Comparison of ENCODE assay signal across 19 cellular contexts in the genomic region with DNA sequence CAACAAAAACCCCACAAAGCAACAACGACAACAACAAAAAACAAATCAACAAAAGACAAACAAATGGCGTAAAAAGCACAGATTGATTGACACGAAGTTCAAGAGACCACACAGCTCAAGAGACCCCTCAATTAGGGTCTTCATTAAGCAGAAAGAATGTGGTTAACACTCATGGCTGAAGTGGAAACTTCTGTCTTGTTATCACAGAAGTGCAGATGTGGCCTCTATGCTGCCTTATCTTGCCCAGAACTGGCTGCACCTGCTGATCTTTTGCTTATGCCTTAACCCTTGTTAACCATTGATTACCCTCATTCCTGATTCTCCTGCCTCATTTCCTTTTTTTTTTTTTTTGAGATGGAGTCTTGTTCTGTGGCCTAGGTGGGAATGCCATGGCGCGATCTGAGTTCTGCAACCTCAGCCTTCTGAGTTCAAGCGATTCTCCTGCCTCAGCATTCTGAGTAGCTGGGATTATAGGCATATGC. TPM values are rescaled to one million over a fixed set of nuclear protein-coding genes. Genes with fewer than 3 reads are reported as not detected.
DNase-seq lines count a peak whose midpoint lies in the region; ATAC-seq and TF ChIP-seq lines count a peak whose summit lies in the region.
"Had no signal": no experiment of that assay in that cellular context is flagged by ENCODE, and none has a peak within 500 bp of the region (broad histone marks: within the 10 kb centered on the region; RNA-seq: fewer than 3 reads in every experiment).

No MANE protein-coding gene starts in this region.

- H4K20me1 ChIP-seq in IMR-90 (ENCODE audit: insufficient read depth, low read length) = peaks cover 13% of the 10 kb centered on the region

- H3K79me1 ChIP-seq in IMR-90 (ENCODE audit: low read depth in 1 of 2, low read length in 2 of 2) = peaks cover 0 to 13% of the 10 kb centered on the region in 2 experiments; a peak in 2 of 4 replicates

- TF ChIP-seq POLR2A in IMR-90 (IDR thresholded peaks at IDR 0.05; ENCODE audit: low read depth, low read length) = no peak

- peaks cover 8% of the 10 kb centered on the region for H3K36me3 Mint-ChIP-seq in activated B cell treated with CpG ODN at 0.5 μM for 24 hours (ENCODE audit: low read depth)
- no peaks in the 10 kb centered on the region for H3K36me3 Mint-ChIP-seq in nephron progenitor cell (ENCODE audit: low read depth)

- H2BK15ac ChIP-seq in IMR-90 (ENCODE audit: low read depth, low read length) = no peak overlapping the region

- peaks cover 17% of the 10 kb centered on the region; the same call in 1 of the 2 replicates for H3K9me1 ChIP-seq in IMR-90 (ENCODE audit: insufficient read depth, low read length)

- no peak overlapping the region for H3K14ac ChIP-seq in IMR-90 (replicated peaks; ENCODE audit: low read depth, low read length)

- H3K27ac Mint-ChIP-seq in activated B cell treated with CpG ODN at 0.5 μM for 24 hours (no peak overlapping the region), nephron progenitor cell (peak overlapping the region; percentile 29)
- H3K27ac Mint-ChIP-seq: B cell had no signal

- H3K18ac ChIP-seq in IMR-90 (ENCODE audit: low read depth, low read length) = no peak overlapping the region

- H3K27ac ChIP-seq in IMR-90 (ENCODE audit: insufficient read depth, low read length) (no peak overlapping the region), caudate nucleus (ENCODE audit: low read depth, low read length) (no peak overlapping the region)
- H3K27ac ChIP-seq: SJSA1 had no signal

- peak; percentile 66 for DNase-seq in CMK (ENCODE audit: low read depth)
- DNase-seq in IMR-90 = no peak
- no peak for DNase-seq in activated B cell treated with CpG ODN at 0.5 μM for 24 hours
- DNase-seq in nephron progenitor cell = no peak
- DNase-seq in DMS153 treated with DMSO at 0.1 percent for 48 hours (lab: John Stamatoyannopoulos, UW; ENCODE audit: unreplicated experiment) = no peak
- no peak for DNase-seq in stimulated activated CD4-positive, alpha-beta T cell treated with anti-CD3 and anti-CD28 coated beads, Interleukin-15, amount 100 ng/mL, for 24 hours
- DNase-seq in caudate nucleus (lab: John Stamatoyannopoulos, UW) = no peak
- DNase-seq in GM19238 (ENCODE audit: insufficient read length, low spot score) = no peak
- DNase-seq: CD4-positive, alpha-beta memory T cell; GDM1; KBM-7; NCI-H1417 treated with DMSO at 0.1 percent for 48 hours; NCI-H2029; NCI-H2171; NCI-H446; PC-3; SW 1271 had no signal

- no peak overlapping the region for H2BK120ac ChIP-seq in IMR-90 (ENCODE audit: low read depth, low read length)

- peak overlapping the region; percentile 33; the same call in 1 of the 2 replicates for H3K4ac ChIP-seq in IMR-90 (ENCODE audit: low read depth, low read length)

- no peak overlapping the region for H3K4me2 ChIP-seq in IMR-90 (ENCODE audit: low read depth, low read length)

- H3K56ac ChIP-seq in IMR-90 (ENCODE audit: extremely low read depth, insufficient read depth, low read length) = no peak overlapping the region

- BruUV-seq in IMR-90 (replicated peaks; lab: Mats Ljungman, UMichigan) = no TSS peak

- peak overlapping the region; percentile 45 for H3K4me3 Mint-ChIP-seq in activated B cell treated with CpG ODN at 0.5 μM for 24 hours
- H3K4me3 Mint-ChIP-seq in nephron progenitor cell = no peak overlapping the region
- H3K4me3 Mint-ChIP-seq: B cell had no signal

- TF ChIP-seq CTCF in IMR-90 (conservative IDR thresholded peaks at IDR 0.05; ENCODE audit: low read depth, low read length) (no peak), activated B cell treated with CpG ODN at 0.5 μM for 24 hours (IDR thresholded peaks at IDR 0.05) (no peak), nephron progenitor cell (IDR thresholded peaks at IDR 0.05) (no peak)

- peak overlapping the region; percentile 32; the same call in 1 of the 2 replicates for H2AK5ac ChIP-seq in IMR-90 (ENCODE audit: low read depth, low read length)

- no peak overlapping the region for H3K4me3 ChIP-seq in IMR-90 (ENCODE audit: insufficient read depth, low read depth, low read length)
- H3K4me3 ChIP-seq: SJSA1 had no signal

- no peak overlapping the region for H2BK5ac ChIP-seq in IMR-90 (ENCODE audit: low read depth, low read length, poor library complexity, severe bottlenecking)

- H3K27me3 ChIP-seq in IMR-90 (ENCODE audit: control insufficient read depth, insufficient read depth, low read length) = no peaks in the 10 kb centered on the region
- H3K27me3 ChIP-seq: SJSA1 had no signal

- no peak overlapping the region for H2AK9ac ChIP-seq in IMR-90 (replicated peaks; ENCODE audit: low read depth, low read length, poor library complexity)

- POLR2A ChIA-PET in IMR-90 (lab: Charles Lee; ENCODE audit: unreplicated experiment) = no interaction called here
- POLR2A ChIA-PET in activated B cell treated with CpG ODN at 0.5 μM for 24 hours (lab: Charles Lee) = interaction anchor here (0.6 kb wide), 1 partner anchor 376 kb away, joined by 3 read pairs; no protein-coding TSS in a partner anchor

- intact Hi-C loops in IMR-90 (cut with micrococcal nuclease) (no loop called here), activated B cell treated with CpG ODN at 0.5 μM for 24 hours (cut with micrococcal nuclease) (no loop called here)

- H4K91ac ChIP-seq in IMR-90 (ENCODE audit: insufficient read depth, low read depth, low read length) = 0 out of 2 replicates have a peak overlapping the region, but pooled peaks have one; percentile 24

- no peak overlapping the region for H4K5ac ChIP-seq in IMR-90 (ENCODE audit: low read depth, low read length)

- no peak overlapping the region for H3K23ac ChIP-seq in IMR-90 (ENCODE audit: low read depth, low read length)

- no CpG with 5 or more reads among the region's 6 CpGs for WGBS in IMR-90 (ENCODE audit: extremely low coverage in 2 of 2, insufficient read length in 1 of 2), 2 experiments

- no peaks in the 10 kb centered on the region for H3K36me3 ChIP-seq in IMR-90 (ENCODE audit: control insufficient read depth, insufficient read depth, low read length)

- H3K9me3 Mint-ChIP-seq in activated B cell treated with CpG ODN at 0.5 μM for 24 hours (no peaks in the 10 kb centered on the region), nephron progenitor cell (no peaks in the 10 kb centered on the region)
- H3K9me3 Mint-ChIP-seq: CD4-positive, alpha-beta memory T cell had no signal

- peaks cover 8% of the 10 kb centered on the region for H3K4me1 ChIP-seq in IMR-90 (ENCODE audit: control insufficient read depth, insufficient read depth, low read length)

- peaks cover 13% of the 10 kb centered on the region for H3K4me1 Mint-ChIP-seq in activated B cell treated with CpG ODN at 0.5 μM for 24 hours
- H3K4me1 Mint-ChIP-seq in nephron progenitor cell = peaks cover 9% of the 10 kb centered on the region

- in situ Hi-C loops in IMR-90 (cut with MboI; ENCODE audit: low sequenced_read_pairs) = no loop called here

- H3K9me3 ChIP-seq in IMR-90 (ENCODE audit: control insufficient read depth, insufficient read depth, low read length) = no peaks in the 10 kb centered on the region
- H3K9me3 ChIP-seq: SJSA1 had no signal

- dilution Hi-C loops in IMR-90 (cut with HindIII; ENCODE audit: low sequenced_read_pairs, unreplicated experiment) = no loop called here

- no peak overlapping the region for H3K9ac ChIP-seq in IMR-90 (ENCODE audit: low read depth, low read length)

- H3K27me3 Mint-ChIP-seq in activated B cell treated with CpG ODN at 0.5 μM for 24 hours = no peaks in the 10 kb centered on the region
- H3K27me3 Mint-ChIP-seq in nephron progenitor cell (ENCODE audit: low read depth, poor library complexity) = peaks cover 3% of the 10 kb centered on the region
- H3K27me3 Mint-ChIP-seq: B cell had no signal

- TF ChIP-seq RAD21 in IMR-90 (IDR thresholded peaks at IDR 0.05; ENCODE audit: low read length) = no peak

- no peak overlapping the region for H2BK20ac ChIP-seq in IMR-90 (ENCODE audit: low read depth, low read length)

- CTCF ChIA-PET in IMR-90 (lab: Yijun Ruan, JAX) = no interaction called here
- CTCF ChIA-PET in activated B cell treated with CpG ODN at 0.5 μM for 24 hours (lab: Charles Lee) = no interaction called here

- ATAC-seq in IMR-90 (ENCODE audit: low read depth) = no peak
- no peak for ATAC-seq in activated B cell treated with CpG ODN at 0.5 μM for 24 hours (ENCODE audit: low read depth)
- ATAC-seq: PC-3 had no signal

- H2AFZ ChIP-seq in IMR-90 (replicated peaks; ENCODE audit: low read length, poor library complexity) = no peak overlapping the region

- H4K8ac ChIP-seq in IMR-90 (ENCODE audit: low read depth in 2 of 2, low read length in 2 of 2) = no peak overlapping the region; a peak in 1 of 4 replicates

TF ChIP-seq in IMR-90, 13 proteins besides CTCF, POLR2A, EP300 and RAD21:
- no peak for TF ChIP-seq MAFK (IDR thresholded peaks at IDR 0.05; ENCODE audit: low read depth, low read length)
- no peak for TF ChIP-seq MAZ (IDR thresholded peaks at IDR 0.05; ENCODE audit: borderline replicate concordance, low read depth, low read length)
- TF ChIP-seq CHD1 (IDR thresholded peaks at IDR 0.05; ENCODE audit: low read depth, low read length) = no peak
- no peak for TF ChIP-seq MXI1 (IDR thresholded peaks at IDR 0.05; ENCODE audit: borderline replicate concordance, low read depth, low read length)
- TF ChIP-seq FOS (IDR thresholded peaks at IDR 0.05; ENCODE audit: low read depth, low read length) = no peak
- no peak for TF ChIP-seq BHLHE40 (IDR thresholded peaks at IDR 0.05; ENCODE audit: low read depth, low read length)
- no peak for TF ChIP-seq CEBPB (IDR thresholded peaks at IDR 0.05; ENCODE audit: low read depth, low read length)
- no peak for TF ChIP-seq ELK1 (IDR thresholded peaks at IDR 0.05; ENCODE audit: borderline replicate concordance, low read depth, low read length)
- no peak for TF ChIP-seq RFX5 (IDR thresholded peaks at IDR 0.05; ENCODE audit: low read depth, low read length)

RNA-seq across cellular contexts. Expression of gene DAGLB, which starts 3.5 kb away (rescaled TPM):
- 33.5 and 35.3 TPM in 2 replicates for total RNA-seq in IMR-90 (2012; rRNA removed)
- polyA plus RNA-seq in IMR-90 (2012; rRNA removed) = 23.4 and 24.5 TPM in 2 replicates
- polyA plus RNA-seq in IMR-90 (2012; cell fraction: cytosol; rRNA removed) = 21.9 and 41.7 TPM in 2 replicates
- 92.9 and 94.9 TPM in 2 replicates for polyA plus RNA-seq in IMR-90 (2012; cell fraction: nucleus; rRNA removed; ENCODE audit: low replicate concordance)
- total RNA-seq in activated B cell treated with CpG ODN at 0.5 μM for 24 hours = 13.3 and 18.3 TPM in 2 replicates

RNA-seq across cellular contexts. Expression of gene KDELR2, which starts 32.7 kb away (rescaled TPM):
- 162 and 259 TPM in 2 replicates for total RNA-seq in IMR-90 (2012; rRNA removed)
- polyA plus RNA-seq in IMR-90 (2012; rRNA removed) = 226 and 237 TPM in 2 replicates
- polyA plus RNA-seq in IMR-90 (2012; cell fraction: cytosol; rRNA removed) = 118 and 149 TPM in 2 replicates
- polyA plus RNA-seq in IMR-90 (2012; cell fraction: nucleus; rRNA removed; ENCODE audit: low replicate concordance) = 74.5 and 135 TPM in 2 replicates
- total RNA-seq in activated B cell treated with CpG ODN at 0.5 μM for 24 hours = 33.5 TPM in 2 replicates
